In genomic region chr3:143918848-143919247, GRCh38 we compare ENCODE assay signal across 19 cellular contexts.
"Had no signal": no experiment of that assay in that cellular context is flagged by ENCODE, and none has a peak within 500 bp of the region (broad histone marks: within the 10 kb centered on the region; RNA-seq: fewer than 3 reads in every experiment).

No MANE protein-coding gene starts in this region.

- H3K27ac Mint-ChIP-seq: progenitor cell of endocrine pancreas had no signal

- H3K9me3 Mint-ChIP-seq: naive thymus-derived CD8-positive, alpha-beta T cell had no signal

- DNase-seq: cerebellar nuclear complex; colonic mucosa; dermis blood vessel endothelial cell; esophagus squamous epithelium; foreskin keratinocyte; hippocampal formation; kidney glomerular epithelial cell; mammary epithelial cell; naive thymus-derived CD8-positive, alpha-beta T cell; nucleus accumbens; pancreas; right cardiac atrium; stimulated activated CD4-positive, alpha-beta T cell treated with anti-CD3 and anti-CD28 coated beads, Interleukin-2, amount 100 ng/mL, for 48 hours; stomach; substantia nigra; transverse colon had no signal

- ATAC-seq: foreskin keratinocyte; naive thymus-derived CD8-positive, alpha-beta T cell; pancreas; right cardiac atrium had no signal

- H3K4me3 Mint-ChIP-seq: naive thymus-derived CD8-positive, alpha-beta T cell; neural crest cell had no signal

- H3K27ac ChIP-seq: colonic mucosa, esophagus squamous epithelium, foreskin keratinocyte, pancreas, stomach, thoracic aorta, transverse colon had no signal

- H3K4me1 Mint-ChIP-seq: neural crest cell had no signal

- H3K36me3 Mint-ChIP-seq: naive thymus-derived CD8-positive, alpha-beta T cell had no signal

- H3K27me3 Mint-ChIP-seq: naive thymus-derived CD8-positive, alpha-beta T cell; progenitor cell of endocrine pancreas had no signal
